Comparison of ENCODE assay signal across 1 cellular context in genomic region chr7:22433710-22434460, GRCh38.
TF ChIP-seq lines count a peak whose summit lies in the region.

No MANE protein-coding gene starts in this region.

TF ChIP-seq in HepG2, 621 proteins besides CTCF, POLR2A, EP300 and RAD21 (continued from another document):
- TF ChIP-seq PBX2 (CRISPR knock-in tag; IDR thresholded peaks at IDR 0.05) (no peak), ATF2 (CRISPR knock-in tag; IDR thresholded peaks at IDR 0.05) (peak; percentile 99), NRL (CRISPR knock-in tag; IDR thresholded peaks at IDR 0.05; ENCODE audit: borderline replicate concordance) (0 out of 2 replicates have a peak, but pooled peaks have one; percentile 41)
